Comparison of ENCODE assay signal across 21 cellular contexts in the genomic region with DNA sequence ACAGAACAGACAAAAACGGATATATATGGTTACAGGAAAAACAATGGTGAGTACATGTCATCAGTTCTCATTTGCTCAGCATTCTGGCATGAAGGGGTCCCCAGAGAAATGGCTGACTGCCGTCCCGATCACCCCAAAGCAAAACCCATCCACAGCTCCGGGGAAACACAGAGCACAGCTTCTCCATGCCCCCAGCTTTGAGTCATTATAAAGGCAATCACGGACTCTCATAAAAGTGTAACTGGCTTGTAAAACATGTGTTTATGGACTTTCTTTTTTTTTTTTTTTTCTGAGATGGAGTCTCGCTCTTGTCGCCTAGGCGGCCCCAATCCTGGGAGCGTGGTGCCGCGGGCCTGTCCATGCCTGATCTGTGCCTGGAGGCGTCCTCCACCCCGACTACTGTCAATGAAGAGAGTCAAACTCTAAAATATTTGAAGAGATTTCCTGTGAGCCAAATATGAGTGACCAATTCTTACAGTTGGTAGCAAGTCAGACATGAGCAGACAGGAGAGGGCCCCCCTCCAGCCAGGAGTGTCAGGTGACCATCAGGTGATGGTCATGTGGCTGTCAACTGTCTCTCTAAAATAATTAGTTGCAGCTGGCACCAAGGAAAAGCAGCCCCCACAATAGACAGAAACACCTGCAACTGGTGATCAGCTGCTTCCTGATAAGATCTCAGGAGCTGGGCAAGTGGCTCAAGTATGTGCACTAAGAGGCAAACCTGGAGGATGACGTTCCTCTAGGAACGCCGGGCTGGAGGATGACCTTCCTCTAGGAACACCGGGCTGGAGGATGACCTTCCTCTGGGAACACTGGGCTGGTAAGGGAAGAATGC. TPM values are rescaled to one million over a fixed set of nuclear protein-coding genes. Genes with fewer than 3 reads are reported as not detected.
A peak's percentile ranks its signal among the peaks of the same experiment; 100 is the strongest.
DNase-seq lines count a peak whose midpoint lies in the region; ATAC-seq, FAIRE-seq and TF ChIP-seq lines count a peak whose summit lies in the region.
"Had no signal": no experiment of that assay in that cellular context is flagged by ENCODE, and none has a peak within 500 bp of the region (broad histone marks: within the 10 kb centered on the region; RNA-seq: fewer than 3 reads in every experiment).

No MANE protein-coding gene starts in this region.

- TF ChIP-seq RAD21 in GM12878 (IDR thresholded peaks at IDR 0.05; ENCODE audit: insufficient read depth, low read depth, low read length): no peak

- H4K20me1 ChIP-seq in GM12878 (ENCODE audit: control insufficient read depth, insufficient read depth): no peaks in the 10 kb centered on the region

- no peak for FAIRE-seq in GM12878 (lab: Jason Lieb, UNC)
- FAIRE-seq: HepG2 had no signal

- no peak for ATAC-seq in GM12878
- peak; percentile 80 for ATAC-seq in mucosa of descending colon
- ATAC-seq in left cardiac atrium: no peak
- ATAC-seq: HepG2; left ventricle myocardium superior; naive thymus-derived CD4-positive, alpha-beta T cell; stimulated activated effector memory CD8-positive, alpha-beta T cell treated with anti-CD3 and anti-CD28 coated beads, Interleukin-12 subunit alpha, Interleukin-12 subunit beta, amount 100 ng/mL, for 72 hours had no signal

- no peak overlapping the region for H3K4me2 ChIP-seq in GM12878 (ENCODE audit: control insufficient read depth, insufficient read depth)

- no peaks in the 10 kb centered on the region for H3K36me3 ChIP-seq in GM12878 (ENCODE audit: control insufficient read depth in 2 of 2, insufficient read depth in 2 of 2, low read length in 1 of 2)
- no peaks in the 10 kb centered on the region for H3K36me3 ChIP-seq in mucosa of descending colon (ENCODE audit: low read depth)

- H3K9me3 ChIP-seq in GM12878 (replicated peaks; ENCODE audit: control insufficient read depth, insufficient read depth, low read length) (no peaks in the 10 kb centered on the region), mucosa of descending colon (no peaks in the 10 kb centered on the region)

- SMC1A ChIA-PET in GM12878 (lab: Charles Lee; ENCODE audit: uncharacterized antibody, unreplicated experiment): interaction anchor here (1.5 to 1.7 kb wide), 2 partner anchors 12 to 21 kb away, joined by 3 to 6 read pairs; partner anchors contain the start of gene NOM1

- WGBS in GM12878 (ENCODE audit: insufficient coverage, insufficient replicate concordance, low lambda C conversion rate, missing lambda C conversion rate): 49% methylated on average over 14 of the region's 17 CpGs

- no peaks in the 10 kb centered on the region; a peak in 2 of 4 replicates for H3K27me3 ChIP-seq in GM12878 (replicated peaks in 1 of 2; ENCODE audit: control insufficient read depth in 2 of 2, insufficient read depth in 2 of 2, low read length in 1 of 2)

- TF ChIP-seq CTCF in GM12878 (IDR thresholded peaks at IDR 0.05 in 2 of 3, conservative IDR thresholded peaks at IDR 0.05 in 1 of 3; ENCODE audit: control insufficient read depth in 2 of 3, extremely low read depth in 1 of 3, insufficient read depth in 1 of 3, low read depth in 3 of 3, low read length in 3 of 3): no peak
- TF ChIP-seq CTCF in mucosa of descending colon (IDR thresholded peaks at IDR 0.05): no peak

- no peak for TF ChIP-seq POLR2A in GM12878 (IDR thresholded peaks at IDR 0.05; ENCODE audit: low read depth, low read length)

- in situ Hi-C loops in GM12878 (cut with MboI): no loop called here

- peak; percentile 22 for DNase-seq in EH (ENCODE audit: low read depth)
- peak; percentile 68 for DNase-seq in NCI-H146 (lab: John Stamatoyannopoulos, UW)
- no peak for DNase-seq in GM12878 (ENCODE audit: low read depth, low spot score)
- peak in 1 of 3 donors; percentile 33 for DNase-seq in mucosa of descending colon
- DNase-seq in left cardiac atrium: no peak
- DNase-seq in nucleus accumbens (lab: John Stamatoyannopoulos, UW): no peak
- DNase-seq in kidney glomerular epithelial cell (lab: John Stamatoyannopoulos, UW): no peak
- no peak for DNase-seq in NCI-H524 treated with DMSO at 0.1 percent for 48 hours (lab: John Stamatoyannopoulos, UW)
- DNase-seq: activated CD4-positive, alpha-beta T cell treated with anti-CD3 and anti-CD28 coated beads, Interleukin-2, amount 50 U/mL, for 4 hours; amniotic stem cell; C1 segment of cervical spinal cord; cerebellar nuclear complex; hippocampal formation; left ventricle myocardium superior; naive thymus-derived CD4-positive, alpha-beta T cell; NCI-H1092 treated with DMSO at 0.1 percent for 48 hours; NCI-H82; SIG-M5; trophoblast cell had no signal

- BruUV-seq in GM12878 (replicated peaks; lab: Mats Ljungman, UMichigan): no TSS peak

- CTCF ChIA-PET in GM12878 (lab: Yijun Ruan, JAX): interaction anchor here (0.6 to 1.8 kb wide), 3 partner anchors 16 to 37 kb away, joined by 3 to 7 read pairs (median 3); partner anchors contain the start of gene NOM1

- no peak overlapping the region for H3K27ac ChIP-seq in GM12878 (ENCODE audit: control insufficient read depth, insufficient read depth)

- POLR2A ChIA-PET in GM12878 (lab: Charles Lee): no interaction called here

- H3K4me1 ChIP-seq in GM12878 (ENCODE audit: control insufficient read depth, insufficient read depth, low read length): no peaks in the 10 kb centered on the region; the same call in 1 of the 2 replicates
- peaks cover 17% of the 10 kb centered on the region for H3K4me1 ChIP-seq in mucosa of descending colon (ENCODE audit: low read depth)

- RAD21 ChIA-PET in GM12878 (lab: Charles Lee; ENCODE audit: unreplicated experiment): no interaction called here

- H3K9ac ChIP-seq in GM12878 (ENCODE audit: control insufficient read depth, insufficient read depth, low read length): no peak overlapping the region

- no peak overlapping the region for H2AFZ ChIP-seq in GM12878 (ENCODE audit: control insufficient read depth, low read depth, low read length)

- H3K4me3 ChIP-seq in GM12878: no peak overlapping the region
- no peak overlapping the region for H3K4me3 ChIP-seq in mucosa of descending colon

- intact Hi-C loops in GM12878 (cut with micrococcal nuclease; ENCODE audit: unreplicated experiment): no loop called here
- intact Hi-C loops in mucosa of descending colon (cut with DNase I, micrococcal nuclease): no loop called here
- intact Hi-C loops in left cardiac atrium (cut with DNase I): no loop called here

- no peak for TF ChIP-seq EP300 in GM12878 (IDR thresholded peaks at IDR 0.05; ENCODE audit: borderline replicate concordance in 1 of 2, control insufficient read depth in 1 of 2, low read depth in 2 of 2, low read length in 2 of 2)

- H3K79me2 ChIP-seq in GM12878 (ENCODE audit: control insufficient read depth, insufficient read depth, low read length): no peaks in the 10 kb centered on the region

TF ChIP-seq in GM12878, 131 proteins besides CTCF, POLR2A, EP300 and RAD21:
- TF ChIP-seq BCL3 (IDR thresholded peaks at IDR 0.05; ENCODE audit: borderline replicate concordance, insufficient read depth, low read depth, low read length, poor library complexity, severe bottlenecking): no peak
- peak; percentile 77 for TF ChIP-seq RAD51 (IDR thresholded peaks at IDR 0.05)

RNA-seq across cellular contexts. Expression of gene NOM1, which starts 21.7 kb away (rescaled TPM):
- total RNA-seq in GM12878 (2013; cell fraction: nucleolus; rRNA removed): 77.9 and 79.1 TPM in 2 replicates
- total RNA-seq in GM12878 (2014; rRNA removed) (17.6 and 19.0 TPM in 2 replicates), GM12878 (2014; rRNA removed; fragmentation: Illumina TruSeq; extraction: Trizol) (13.1 and 18.1 TPM in 2 replicates), GM12878 (2021) (18.3 and 20.1 TPM in 2 replicates), mucosa of descending colon (10 to 100 TPM; 13.9 to 20.9 (median 15.9) TPM), left cardiac atrium (1 to 10 TPM; 8.9 to 9.4 TPM)
- polyA plus RNA-seq in GM12878 (2011; ENCODE audit: low read depth): 8.6 TPM
- polyA plus RNA-seq in GM12878 (2011; rRNA removed) (15.7 and 18.0 TPM in 2 replicates), GM12878 (2014; fragmentation: Illumina TruSeq; extraction: Trizol) (18.2 and 21.6 TPM in 2 replicates), GM12878 (2014; fragmentation: Nextera tagmentation; extraction: Ambion mirVana) (1 to 10 TPM; 2.9 to 4.2 TPM), GM12878 (2014; rRNA removed) (20.8 and 21.3 TPM in 2 replicates), GM12878 (2016; fragmentation: Nextera tagmentation; extraction: Ambion mirVana) (10 to 100 TPM; 12.7 to 13.9 TPM)
- polyA plus RNA-seq in GM12878 (2011; cell fraction: cytosol; rRNA removed): 12.9 and 14.4 TPM in 2 replicates
- polyA plus RNA-seq in GM12878 (2011; cell fraction: nucleus; rRNA removed): 31.6 and 44.3 TPM in 2 replicates
- polyA plus RNA-seq in GM12878 (2012): 11.9 and 14.8 TPM in 2 replicates
- 18.7 and 20.2 TPM in 2 replicates for polyA minus RNA-seq in GM12878 (2011; rRNA and poly(A)+ RNA removed)
- polyA minus RNA-seq in GM12878 (2011; cell fraction: cytosol; rRNA and poly(A)+ RNA removed): 12.0 and 14.8 TPM in 2 replicates
- polyA minus RNA-seq in GM12878 (2011; cell fraction: nucleus; rRNA and poly(A)+ RNA removed): 18.6 and 34.3 TPM in 2 replicates

RNA-seq across cellular contexts. Expression of gene LMBR1, which starts 34.8 kb away (rescaled TPM):
- total RNA-seq in GM12878 (2013; cell fraction: nucleolus; rRNA removed): 221 and 240 TPM in 2 replicates
- total RNA-seq in GM12878 (2014; rRNA removed): 49.0 and 63.5 TPM in 2 replicates
- total RNA-seq in GM12878 (2014; rRNA removed; fragmentation: Illumina TruSeq; extraction: Trizol): 27.1 and 28.3 TPM in 2 replicates
- total RNA-seq in GM12878 (2021): 44.4 and 52.9 TPM in 2 replicates
- polyA plus RNA-seq in GM12878 (2011; ENCODE audit: low read depth): 11.0 TPM
- polyA plus RNA-seq in GM12878 (2011; rRNA removed): 29.1 and 43.4 TPM in 2 replicates
- polyA plus RNA-seq in GM12878 (2011; cell fraction: cytosol; rRNA removed): 21.4 and 23.7 TPM in 2 replicates
- 50.8 and 52.8 TPM in 2 replicates for polyA plus RNA-seq in GM12878 (2011; cell fraction: nucleus; rRNA removed)
- polyA plus RNA-seq in GM12878 (2012): 14.0 and 19.9 TPM in 2 replicates
- polyA plus RNA-seq in GM12878 (2014; fragmentation: Illumina TruSeq; extraction: Trizol): 28.4 and 33.4 TPM in 2 replicates
- 1 to 10 TPM; 4.0 to 7.5 TPM for polyA plus RNA-seq in GM12878 (2014; fragmentation: Nextera tagmentation; extraction: Ambion mirVana)
- 24.7 and 27.4 TPM in 2 replicates for polyA plus RNA-seq in GM12878 (2014; rRNA removed)
- polyA plus RNA-seq in GM12878 (2016; fragmentation: Nextera tagmentation; extraction: Ambion mirVana): 10 to 100 TPM; 44.2 to 46.5 TPM
- 70.2 and 78.6 TPM in 2 replicates for polyA minus RNA-seq in GM12878 (2011; rRNA and poly(A)+ RNA removed)
- 18.4 and 19.6 TPM in 2 replicates for polyA minus RNA-seq in GM12878 (2011; cell fraction: cytosol; rRNA and poly(A)+ RNA removed)
- polyA minus RNA-seq in GM12878 (2011; cell fraction: nucleus; rRNA and poly(A)+ RNA removed): 85.7 and 148 TPM in 2 replicates
- total RNA-seq in mucosa of descending colon: 10 to 100 TPM; 40.5 to 56.3 (median 44.9) TPM
- total RNA-seq in left cardiac atrium: 10 to 100 TPM; 39.4 to 45.2 TPM

Comparison
In these comparisons a context has a peak if more than half of its experiments do, and no peak if none do; other contexts are left out.
1. DNase-seq: peak in EH (single experiment) and NCI-H146 (single experiment); none in GM12878 (single experiment), left cardiac atrium (single experiment), nucleus accumbens (0 of 56), kidney glomerular epithelial cell (single experiment) and NCI-H524 treated with DMSO at 0.1 percent for 48 hours (single experiment).